ENCODE assay signal across 8 cellular contexts in genomic region chr7:93923291-93923690, GRCh38. TPM values are rescaled to one million over a fixed set of nuclear protein-coding genes. Genes with fewer than 3 reads are reported as not detected.
DNase-seq lines count a peak whose midpoint lies in the region; TF ChIP-seq lines count a peak whose summit lies in the region.
"Had no signal": no experiment of that assay in that cellular context is flagged by ENCODE, and none has a peak within 500 bp of the region (broad histone marks: within the 10 kb centered on the region; RNA-seq: fewer than 3 reads in every experiment).

No MANE protein-coding gene starts in this region.

- in situ Hi-C loops in transverse colon (cut with MboI; ENCODE audit: low pct_ligation_motif_present in 1 of 4, low pct_unique_long_range_greater_than_20kb in 1 of 4, low sequenced_read_pairs in 3 of 4) = no loop called here

- DNase-seq in MG63 = no peak
- DNase-seq in endothelial cell (ENCODE audit: low spot score) = no peak
- DNase-seq in transverse colon = no peak
- no peak for DNase-seq in GM19238 (ENCODE audit: insufficient read length, low spot score)
- DNase-seq in activated effector memory CD4-positive, alpha-beta T cell treated with anti-CD3 and anti-CD28 coated beads, Interleukin-2, amount 50 U/mL, for 16 hours = no peak
- DNase-seq in activated naive CD4-positive, alpha-beta T cell (lab: John Stamatoyannopoulos, UW) = no peak

- peak overlapping the region; percentile 99 for H3K27ac Mint-ChIP-seq in endothelial cell (ENCODE audit: unreplicated experiment)

- no peaks in the 10 kb centered on the region for H3K9me3 ChIP-seq in MG63
- no peaks in the 10 kb centered on the region for H3K9me3 ChIP-seq in muscle layer of duodenum (ENCODE audit: control insufficient read depth in 1 of 2, low read length in 2 of 2)
- H3K9me3 ChIP-seq in transverse colon = no peaks in the 10 kb centered on the region

- WGBS in transverse colon (ENCODE audit: low coverage in 1 of 2), 2 donors = 44 to 63% methylated on average over 6 of the region's 6 CpGs

- peaks cover 43% of the 10 kb centered on the region for H3K36me3 Mint-ChIP-seq in endothelial cell (ENCODE audit: low read depth, unreplicated experiment)

- intact Hi-C loops in transverse colon (cut with DNase I; ENCODE audit: low total_unique reads) = no loop called here

- H3K4me1 ChIP-seq in muscle layer of duodenum (ENCODE audit: control insufficient read depth in 1 of 2, insufficient read depth in 2 of 2, low read length in 2 of 2) = peaks cover 3 to 13% of the 10 kb centered on the region in 2 donors
- H3K4me1 ChIP-seq in transverse colon = peaks cover 0 to 28% (median 2%) of the 10 kb centered on the region in 4 donors

- TF ChIP-seq CTCF in endothelial cell (IDR thresholded peaks at IDR 0.05; ENCODE audit: unreplicated experiment) = no peak
- no peak for TF ChIP-seq CTCF in transverse colon (IDR thresholded peaks at IDR 0.05)

- peak overlapping the region; percentile 85 for H3K27ac ChIP-seq in muscle layer of duodenum (ENCODE audit: low read length)
- H3K27ac ChIP-seq in transverse colon = peak overlapping the region; percentile 39 to 89 (median 84)

- H3K27me3 ChIP-seq in MG63 = no peaks in the 10 kb centered on the region
- no peaks in the 10 kb centered on the region for H3K27me3 ChIP-seq in muscle layer of duodenum (ENCODE audit: low read depth, low read length)
- peaks cover 12% of the 10 kb centered on the region for H3K27me3 ChIP-seq in transverse colon

- H3K4me3 ChIP-seq in MG63 (peak overlapping the region; percentile 63), muscle layer of duodenum (ENCODE audit: low read depth in 1 of 2, low read length in 2 of 2) (peak overlapping the region; percentile 71 to 73), transverse colon (peak overlapping the region in 3 of 4 donors; percentile 10 to 70 (median 38))

- TF ChIP-seq POLR2A in transverse colon (IDR thresholded peaks at IDR 0.05) = no peak

- H3K36me3 ChIP-seq in MG63 = 0 out of 2 replicates have a peak, but pooled peaks cover 2% of the 10 kb centered on the region
- no peaks in the 10 kb centered on the region for H3K36me3 ChIP-seq in muscle layer of duodenum (ENCODE audit: control insufficient read depth in 1 of 2, insufficient read depth in 2 of 2, low read length in 2 of 2)
- no peaks in the 10 kb centered on the region for H3K36me3 ChIP-seq in transverse colon

- peaks cover 7% of the 10 kb centered on the region for H3K27me3 Mint-ChIP-seq in endothelial cell (ENCODE audit: unreplicated experiment)

- no peak for TF ChIP-seq EP300 in transverse colon (IDR thresholded peaks at IDR 0.05; ENCODE audit: low read depth)

- peaks cover 36% of the 10 kb centered on the region for H3K4me1 Mint-ChIP-seq in endothelial cell (ENCODE audit: unreplicated experiment)

- no peaks in the 10 kb centered on the region for H3K9me3 Mint-ChIP-seq in endothelial cell (ENCODE audit: unreplicated experiment)

- peak overlapping the region; percentile 96 for H3K4me3 Mint-ChIP-seq in endothelial cell (ENCODE audit: unreplicated experiment)

RNA-seq across cellular contexts. Expression of gene GNG11, which starts 1.8 kb away (rescaled TPM):
- 6.3 and 7.1 TPM in 2 replicates for total RNA-seq in MG63 (2014; rRNA removed; shearing (Covaris generic); ENCODE audit: low replicate concordance)
- total RNA-seq in endothelial cell (ENCODE audit: unreplicated experiment) (133 TPM), transverse colon (1 to 10 TPM; 3.0 to 6.2 (median 4.7) TPM)

RNA-seq across cellular contexts. Expression of gene GNGT1, which starts 16.9 kb away (rescaled TPM):
- not detected in 2 replicates for total RNA-seq in MG63 (2014; rRNA removed; shearing (Covaris generic); ENCODE audit: low replicate concordance)
- total RNA-seq in endothelial cell (ENCODE audit: unreplicated experiment) (not detected), transverse colon (not detected)
- total RNA-seq: left lobe of liver had no signal

RNA-seq across cellular contexts. Expression of gene TFPI2, which starts 32.7 kb away (rescaled TPM):
- total RNA-seq in MG63 (2014; rRNA removed; shearing (Covaris generic); ENCODE audit: low replicate concordance) = 0.07 and 1.7 TPM in 2 replicates
- total RNA-seq in endothelial cell (ENCODE audit: unreplicated experiment) (1.9 TPM), transverse colon (under 1 TPM in 3 of 4 donors, not detected in 1; 0.40 to 0.79 (median 0.68) TPM)

Comparison
In these comparisons a context has a peak if more than half of its experiments do, and no peak if none do; other contexts are left out.
1. RNA of gene GNG11, which starts 1.8 kb away (total RNA-seq): 133 TPM in endothelial cell (single experiment); 6.3 to 7.1 TPM in MG63 and 3.0 to 6.2 TPM in transverse colon; every median in the first group is over 10 times any median in the second.
2. Peak in every context shown above with its lines, with median percentiles within 50 percentile points of each other: H3K4me3 ChIP-seq.